11 cellular contexts compared by ENCODE assay signal in genomic region chr19:16397791-16398529, GRCh38.
DNase-seq lines count a peak whose midpoint lies in the region; ATAC-seq, FAIRE-seq and TF ChIP-seq lines count a peak whose summit lies in the region.
"Had no signal": no experiment of that assay in that cellular context is flagged by ENCODE, and none has a peak within 500 bp of the region (broad histone marks: within the 10 kb centered on the region; RNA-seq: fewer than 3 reads in every experiment).

No MANE protein-coding gene starts in this region.

- in situ Hi-C loops in transverse colon (cut with MboI; ENCODE audit: low pct_ligation_motif_present in 1 of 4, low pct_unique_long_range_greater_than_20kb in 1 of 4, low sequenced_read_pairs in 3 of 4): no loop called here

- H3K4me3 Mint-ChIP-seq in T-helper 17 cell: peak overlapping the region; percentile 52
- H3K4me3 Mint-ChIP-seq: activated T-cell treated with anti-CD3 and anti-CD28 coated beads, Interleukin-2, amount 50 U/mL, for 72 hours had no signal

- H3K36me3 ChIP-seq in neutrophil (peaks cover 46% of the 10 kb centered on the region), transverse colon (peaks cover 0 to 30% (median 14%) of the 10 kb centered on the region in 4 donors)

- no peaks in the 10 kb centered on the region for H3K9me3 ChIP-seq in T-helper 17 cell (ENCODE audit: control insufficient read depth, low read length, poor library complexity, severe bottlenecking)
- no peaks in the 10 kb centered on the region for H3K9me3 ChIP-seq in neutrophil
- H3K9me3 ChIP-seq in transverse colon: no peaks in the 10 kb centered on the region

- FAIRE-seq in GM12891 (lab: Jason Lieb, UNC): no peak

- ATAC-seq in T-helper 17 cell (no peak), HG02798 (IDR thresholded peaks at IDR 0.05; ENCODE audit: poor library complexity, unreplicated experiment) (no peak)
- ATAC-seq: activated T-cell treated with anti-CD3 and anti-CD28 coated beads, Interleukin-2, amount 50 U/mL, for 72 hours had no signal

- H3K4me1 Mint-ChIP-seq in T-helper 17 cell: peaks cover 4% of the 10 kb centered on the region

- H3K4me3 ChIP-seq in fibroblast of the aortic adventitia (ENCODE audit: low read depth, low read length): no peak overlapping the region
- no peak overlapping the region for H3K4me3 ChIP-seq in neutrophil (ENCODE audit: low read depth in 1 of 2, low read length in 1 of 2)
- H3K4me3 ChIP-seq in transverse colon: no peak overlapping the region

- peak overlapping the region; percentile 99 for H3K27ac ChIP-seq in neutrophil
- H3K27ac ChIP-seq in transverse colon: peak overlapping the region; percentile 15 to 50 (median 31)

- H3K4me1 ChIP-seq in neutrophil (ENCODE audit: control insufficient read depth in 1 of 2, insufficient read depth in 1 of 2, low read depth in 1 of 2, low read length in 1 of 2) (peaks cover 17 to 22% of the 10 kb centered on the region in 2 experiments), transverse colon (peaks cover 0 to 8% (median 4%) of the 10 kb centered on the region in 4 donors)

- intact Hi-C loops in transverse colon (cut with DNase I; ENCODE audit: low total_unique reads): no loop called here

- H3K27me3 ChIP-seq in neutrophil (no peaks in the 10 kb centered on the region), transverse colon (no peaks in the 10 kb centered on the region)

- peaks cover 8% of the 10 kb centered on the region for H3K36me3 Mint-ChIP-seq in T-helper 17 cell (ENCODE audit: low read depth)

- no peak for TF ChIP-seq CTCF in fibroblast of the aortic adventitia (IDR thresholded peaks at IDR 0.05; ENCODE audit: insufficient read depth, low read length)
- no peak for TF ChIP-seq CTCF in neutrophil (IDR thresholded peaks at IDR 0.05)
- TF ChIP-seq CTCF in transverse colon (IDR thresholded peaks at IDR 0.05): no peak

- H3K27me3 Mint-ChIP-seq in T-helper 17 cell: no peaks in the 10 kb centered on the region

- TF ChIP-seq POLR2A in transverse colon (IDR thresholded peaks at IDR 0.05): no peak
- no peak for TF ChIP-seq POLR2A in GM12891 (IDR thresholded peaks at IDR 0.05; ENCODE audit: low read depth, low read length)

- DNase-seq in T-helper 17 cell (no peak), fibroblast of the aortic adventitia (ENCODE audit: low read depth) (peak; percentile 82), transverse colon (no peak), middle frontal gyrus (ENCODE audit: extremely low spot score, low spot score) (no peak), hepatic stellate cell (ENCODE audit: low spot score) (no peak), GM12891 (ENCODE audit: insufficient read length, low spot score) (no peak)
- DNase-seq: activated T-cell treated with anti-CD3 and anti-CD28 coated beads, Interleukin-2, amount 50 U/mL, for 72 hours; DMS53; SIG-M5 had no signal

- peak overlapping the region; percentile 92 for H3K27ac Mint-ChIP-seq in T-helper 17 cell

- TF ChIP-seq EP300 in transverse colon (IDR thresholded peaks at IDR 0.05; ENCODE audit: low read depth): no peak

- 20 to 76% methylated on average over 4 to 15 of the region's 15 CpGs for WGBS in transverse colon (ENCODE audit: low coverage in 1 of 2), 2 donors

TF ChIP-seq in GM12891, 5 proteins besides CTCF, POLR2A, EP300 and RAD21:
- TF ChIP-seq TAF1 (IDR thresholded peaks at IDR 0.05; ENCODE audit: low read depth, low read length) (no peak), POLR2AphosphoS5 (IDR thresholded peaks at IDR 0.05; ENCODE audit: low read depth, low read length) (no peak), POU2F2 (IDR thresholded peaks at IDR 0.05; ENCODE audit: low read depth, low read length) (no peak), PAX5 (IDR thresholded peaks at IDR 0.05; ENCODE audit: insufficient read depth, low read length, severe bottlenecking) (no peak), SPI1 (IDR thresholded peaks at IDR 0.05; ENCODE audit: low read depth, low read length) (no peak)
